1 cellular context compared by ENCODE assay signal in the genomic region with DNA sequence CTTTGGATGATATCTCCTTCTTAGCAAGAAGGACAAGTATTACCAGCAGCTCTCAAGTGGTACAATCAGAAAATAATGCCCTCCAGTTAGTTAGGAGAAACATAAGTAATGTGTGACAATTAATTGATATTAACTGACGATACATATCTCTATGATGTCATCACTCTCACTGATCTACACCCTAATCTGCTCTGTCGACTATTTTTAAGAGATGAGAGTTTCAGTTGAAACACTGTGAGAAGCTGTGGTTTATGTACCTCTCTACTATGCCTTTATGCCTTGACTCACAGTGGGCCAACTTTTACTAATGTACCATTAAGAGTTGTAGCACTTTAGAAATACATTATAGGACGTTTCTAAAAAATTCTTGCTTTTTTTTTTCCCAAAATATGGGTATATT.
TF ChIP-seq lines count a peak whose summit lies in the region.

No MANE protein-coding gene starts in this region.

TF ChIP-seq in IMR-90, 13 proteins besides CTCF, POLR2A, EP300 and RAD21 (continued from another document):
- TF ChIP-seq, protein P1, sequence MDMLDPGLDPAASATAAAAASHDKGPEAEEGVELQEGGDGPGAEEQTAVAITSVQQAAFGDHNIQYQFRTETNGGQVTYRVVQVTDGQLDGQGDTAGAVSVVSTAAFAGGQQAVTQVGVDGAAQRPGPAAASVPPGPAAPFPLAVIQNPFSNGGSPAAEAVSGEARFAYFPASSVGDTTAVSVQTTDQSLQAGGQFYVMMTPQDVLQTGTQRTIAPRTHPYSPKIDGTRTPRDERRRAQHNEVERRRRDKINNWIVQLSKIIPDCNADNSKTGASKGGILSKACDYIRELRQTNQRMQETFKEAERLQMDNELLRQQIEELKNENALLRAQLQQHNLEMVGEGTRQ (IDR thresholded peaks at IDR 0.05; ENCODE audit: low read depth, low read length): no peak
- TF ChIP-seq CEBPB (IDR thresholded peaks at IDR 0.05; ENCODE audit: low read depth, low read length): no peak
- TF ChIP-seq RCOR1 (IDR thresholded peaks at IDR 0.05; ENCODE audit: insufficient replicate concordance, low read length): no peak
- no peak for TF ChIP-seq NFE2L2 (IDR thresholded peaks at IDR 0.05; ENCODE audit: low read depth, low read length)
- no peak for TF ChIP-seq CHD1 (IDR thresholded peaks at IDR 0.05; ENCODE audit: low read depth, low read length)
